ENCODE assay signal across 8 cellular contexts in genomic region chr9:1869843-1870242, GRCh38.
DNase-seq lines count a peak whose midpoint lies in the region; ATAC-seq and TF ChIP-seq lines count a peak whose summit lies in the region.

No MANE protein-coding gene starts in this region.

- H4K20me1 ChIP-seq in OCI-LY7 (ENCODE audit: insufficient read depth, low read length): no peaks in the 10 kb centered on the region
- H4K20me1 ChIP-seq in fibroblast of lung (ENCODE audit: control insufficient read depth, extremely low read depth, insufficient read depth, low read length): no peaks in the 10 kb centered on the region

- H2AFZ ChIP-seq in OCI-LY7 (ENCODE audit: low read length): no peak overlapping the region
- H2AFZ ChIP-seq in fibroblast of lung (ENCODE audit: low read length): no peak overlapping the region

- ATAC-seq in GM19043 (IDR thresholded peaks at IDR 0.05; ENCODE audit: low read depth, unreplicated experiment): peak; percentile 90
- peak; percentile 86 for ATAC-seq in HG03103 (IDR thresholded peaks at IDR 0.05; ENCODE audit: low read depth, unreplicated experiment)

- peak in 2 of 3 experiments; percentile 1 to 58 for DNase-seq in NCI-H1417 (lab: John Stamatoyannopoulos, UW)
- no peak for DNase-seq in NCI-H1417 treated with DMSO at 0.1 percent for 48 hours (lab: John Stamatoyannopoulos, UW)
- DNase-seq in OCI-LY7 (ENCODE audit: low spot score): peak; percentile 22
- no peak for DNase-seq in fibroblast of lung (ENCODE audit: low read depth in 2 of 2)
- DNase-seq in stimulated activated CD8-positive, alpha-beta memory T cell treated with anti-CD3 and anti-CD28 coated beads, Interleukin-4, amount 100 ng/mL, for 48 hours: peak; percentile 37
- DNase-seq in ascending aorta (ENCODE audit: low spot score in 2 of 2): no peak

- TF ChIP-seq CTCF in OCI-LY7 (conservative IDR thresholded peaks at IDR 0.05; ENCODE audit: low read length): peak; percentile 70
- TF ChIP-seq CTCF in fibroblast of lung (conservative IDR thresholded peaks at IDR 0.05 in 1 of 2, IDR thresholded peaks at IDR 0.05 in 1 of 2; ENCODE audit: low read depth in 1 of 2, low read length in 2 of 2): peak; percentile 22 to 28
- TF ChIP-seq CTCF in ascending aorta (IDR thresholded peaks at IDR 0.05): no peak

- H3K9me3 ChIP-seq in OCI-LY7 (ENCODE audit: low read length) (no peaks in the 10 kb centered on the region), fibroblast of lung (ENCODE audit: control insufficient read depth, insufficient read depth, low read depth, low read length) (no peaks in the 10 kb centered on the region), ascending aorta (no peaks in the 10 kb centered on the region)

- CTCF ChIA-PET in OCI-LY7 (lab: Charles Lee; ENCODE audit: unreplicated experiment): no interaction called here

- intact Hi-C loops in OCI-LY7 (cut with micrococcal nuclease; ENCODE audit: unreplicated experiment): loop anchor here (10.0 kb wide), 1 partner anchor 215 kb away; no protein-coding TSS in a partner anchor
- intact Hi-C loops in ascending aorta (cut with DNase I): no loop called here

- no peaks in the 10 kb centered on the region for H3K9me2 ChIP-seq in OCI-LY7 (ENCODE audit: insufficient read depth, low read length)

- BruUV-seq in OCI-LY7 (replicated peaks; lab: Mats Ljungman, UMichigan): no TSS peak

- H3K27me3 ChIP-seq in fibroblast of lung (ENCODE audit: control insufficient read depth, insufficient read depth, low read length): no peaks in the 10 kb centered on the region
- no peaks in the 10 kb centered on the region for H3K27me3 ChIP-seq in ascending aorta

- H3K4me3 ChIP-seq in OCI-LY7 (ENCODE audit: low read depth, low read length, poor library complexity, severe bottlenecking): no peak overlapping the region
- H3K4me3 ChIP-seq in fibroblast of lung (replicated peaks in 1 of 4; ENCODE audit: control extremely low read depth in 1 of 4, insufficient read depth in 1 of 4, low read depth in 3 of 4, low read length in 4 of 4): no peak overlapping the region
- no peak overlapping the region for H3K4me3 ChIP-seq in ascending aorta

- H3K4me1 ChIP-seq in OCI-LY7 (ENCODE audit: insufficient read depth, low read length, poor library complexity, severe bottlenecking) (no peaks in the 10 kb centered on the region), fibroblast of lung (ENCODE audit: control insufficient read depth, extremely low read depth, insufficient read depth, low read length) (no peaks in the 10 kb centered on the region), ascending aorta (no peaks in the 10 kb centered on the region)

- POLR2A ChIA-PET in OCI-LY7 (lab: Charles Lee): no interaction called here

- no peaks in the 10 kb centered on the region for H3K36me3 ChIP-seq in OCI-LY7 (ENCODE audit: insufficient read depth, low read length)
- no peaks in the 10 kb centered on the region for H3K36me3 ChIP-seq in fibroblast of lung (ENCODE audit: control insufficient read depth, insufficient read depth, low read length)
- no peaks in the 10 kb centered on the region for H3K36me3 ChIP-seq in ascending aorta

- no peak overlapping the region for H3K9ac ChIP-seq in fibroblast of lung (ENCODE audit: insufficient read depth, low read length)

- no peaks in the 10 kb centered on the region for H3K79me2 ChIP-seq in OCI-LY7 (ENCODE audit: insufficient read depth, low read depth, low read length)
- H3K79me2 ChIP-seq in fibroblast of lung (ENCODE audit: control insufficient read depth, insufficient read depth, low read length): no peaks in the 10 kb centered on the region

- H3K27ac ChIP-seq in OCI-LY7 (ENCODE audit: low read depth, low read length, poor library complexity, severe bottlenecking): no peak overlapping the region
- H3K27ac ChIP-seq in fibroblast of lung (ENCODE audit: insufficient read depth, low read length): no peak overlapping the region
- H3K27ac ChIP-seq in ascending aorta: no peak overlapping the region

- no peak overlapping the region for H3K4me2 ChIP-seq in OCI-LY7 (ENCODE audit: low read length)
- no peak overlapping the region for H3K4me2 ChIP-seq in fibroblast of lung (ENCODE audit: extremely low read depth, insufficient read depth, low read length)

Comparison
In these comparisons a context has a peak if more than half of its experiments do, and no peak if none do; other contexts are left out.
1. DNase-seq: peak in NCI-H1417 (2 of 3), OCI-LY7 (single experiment) and stimulated activated CD8-positive, alpha-beta memory T cell treated with anti-CD3 and anti-CD28 coated beads, Interleukin-4, amount 100 ng/mL, for 48 hours (single experiment); none in NCI-H1417 treated with DMSO at 0.1 percent for 48 hours (single experiment), fibroblast of lung (0 of 2) and ascending aorta (0 of 2).
2. CTCF ChIP-seq: peak in OCI-LY7 (single experiment) and fibroblast of lung (2 of 2); none in ascending aorta (0 of 3).